In the genomic region with DNA sequence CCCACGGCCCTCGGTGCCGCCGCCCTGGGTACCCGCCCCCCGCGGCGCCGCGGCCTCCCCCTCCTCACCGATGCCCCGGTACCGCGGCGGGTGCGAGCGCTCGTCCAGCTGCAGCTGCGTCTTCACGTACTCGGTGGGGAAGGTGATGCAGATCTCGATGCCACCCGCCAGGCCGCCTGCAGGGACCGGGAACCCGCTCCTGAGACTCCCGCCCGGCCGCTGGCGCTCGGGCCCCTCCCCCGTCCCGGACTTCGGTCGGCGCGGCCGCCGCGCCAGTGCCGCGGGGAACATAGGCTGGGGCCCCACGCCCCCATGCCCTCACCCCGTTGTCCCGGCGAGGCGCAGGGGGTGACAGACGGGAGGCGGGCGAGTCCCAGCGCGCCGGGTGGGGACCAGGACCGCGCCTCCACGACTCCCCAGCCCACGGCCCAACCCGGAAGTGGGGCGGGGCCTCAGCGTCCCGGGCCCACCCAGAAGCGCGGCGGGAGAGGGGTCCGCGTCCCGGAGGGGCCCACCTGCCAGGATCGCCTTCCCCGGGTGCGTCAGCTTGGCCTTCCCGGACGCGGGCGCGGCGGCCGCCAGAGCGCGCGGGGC, we compare ENCODE assay signal across 8 cellular contexts. TPM values are rescaled to one million over a fixed set of nuclear protein-coding genes. Genes with fewer than 3 reads are reported as not detected.
A peak's percentile ranks its signal among the peaks of the same experiment; 100 is the strongest.
DNase-seq lines count a peak whose midpoint lies in the region; ATAC-seq and TF ChIP-seq lines count a peak whose summit lies in the region.

No MANE protein-coding gene starts in this region.

- peak overlapping the region; percentile 80 for H3K4me3 ChIP-seq in astrocyte of the cerebellum (ENCODE audit: low read depth, low read length)
- H3K4me3 ChIP-seq in iPS-15b (ENCODE audit: low read depth, low read length) = peak overlapping the region; percentile 66
- peak overlapping the region; percentile 75 to 94 (median 91) for H3K4me3 ChIP-seq in skin epidermis

- no peaks in the 10 kb centered on the region for H3K27me3 ChIP-seq in iPS-15b (ENCODE audit: control insufficient read depth, insufficient read depth, low read length)

- in situ Hi-C loops in astrocyte of the cerebellum (cut with HindIII; ENCODE audit: low sequenced_read_pairs) = no loop called here

- intact Hi-C loops in Right ventricle myocardium inferior (cut with DNase I) = loop anchor here (2.0 kb wide), 2 partner anchors 33 to 113 kb away; a partner anchor contains a TSS
- intact Hi-C loops in cardiac septum (cut with DNase I) = loop anchor here (2.0 to 5.0 kb wide), 4 partner anchors 33 to 269 kb away; a partner anchor contains a TSS

- no peak for TF ChIP-seq CTCF in astrocyte of the cerebellum (IDR thresholded peaks at IDR 0.05; ENCODE audit: low read depth, low read length, missing control alignments)

- DNase-seq in Right ventricle myocardium inferior (ENCODE audit: missing footprints) (peak; percentile 76), cardiac septum (ENCODE audit: low spot score) (no peak), RKO (ENCODE audit: low spot score) (peak; percentile 52), astrocyte of the cerebellum (ENCODE audit: low read depth) (no peak), NCI-H2081 treated with DMSO at 0.1 percent for 48 hours (lab: John Stamatoyannopoulos, UW) (no peak)

- H3K9me3 ChIP-seq in iPS-15b (ENCODE audit: control insufficient read depth, insufficient read depth, low read length) = no peaks in the 10 kb centered on the region

- peak overlapping the region; percentile 23 to 94 (median 86) for H3K27ac ChIP-seq in skin epidermis

- H3K9ac ChIP-seq in iPS-15b (ENCODE audit: low read depth, low read length) = peak overlapping the region; percentile 70

- peaks cover 23% of the 10 kb centered on the region for H3K36me3 ChIP-seq in iPS-15b (ENCODE audit: control insufficient read depth, insufficient read depth, low read length)

- ATAC-seq in Right ventricle myocardium inferior (peak; percentile 5), HG02970 (IDR thresholded peaks at IDR 0.05; ENCODE audit: low FRiP score, unreplicated experiment) (peak; percentile 37)

- H3K4me1 ChIP-seq in iPS-15b (ENCODE audit: control insufficient read depth, insufficient read depth, low read length) = peaks cover 10% of the 10 kb centered on the region

RNA-seq across cellular contexts. Expression of a gene that starts 0.4 kb away (rescaled TPM):
- total RNA-seq in Right ventricle myocardium inferior (28.7 TPM), cardiac septum (22.2 TPM)

RNA-seq across cellular contexts. Expression of a gene that starts 28.1 kb away (rescaled TPM):
- total RNA-seq in Right ventricle myocardium inferior (not detected), cardiac septum (not detected)

RNA-seq across cellular contexts. Expression of a gene that starts 33.7 kb away (rescaled TPM):
- total RNA-seq in Right ventricle myocardium inferior (8.8 TPM), cardiac septum (11.0 TPM)

RNA-seq across cellular contexts. Expression of a gene that starts 47.1 kb away (rescaled TPM):
- total RNA-seq in Right ventricle myocardium inferior (not detected), cardiac septum (not detected)

RNA-seq across cellular contexts. Expression of a gene that starts 56.0 kb away (rescaled TPM):
- 29.9 TPM for total RNA-seq in Right ventricle myocardium inferior
- total RNA-seq in cardiac septum = 35.2 TPM

Comparison
In these comparisons a context has a peak if more than half of its experiments do, and no peak if none do; other contexts are left out.
1. DNase-seq: peak in Right ventricle myocardium inferior (single experiment) and RKO (single experiment); none in cardiac septum (single experiment), astrocyte of the cerebellum (single experiment) and NCI-H2081 treated with DMSO at 0.1 percent for 48 hours (single experiment).
2. Peak in every context shown above with its lines, with median percentiles within 50 percentile points of each other: H3K4me3 ChIP-seq.